Comparison of ENCODE assay signal across 16 cellular contexts in genomic region chr2:240340361-240340761, GRCh38.
A peak's percentile ranks its signal among the peaks of the same experiment; 100 is the strongest.
DNase-seq lines count a peak whose midpoint lies in the region; ATAC-seq and TF ChIP-seq lines count a peak whose summit lies in the region.
"Had no signal": no experiment of that assay in that cellular context is flagged by ENCODE, and none has a peak within 500 bp of the region (broad histone marks: within the 10 kb centered on the region; RNA-seq: fewer than 3 reads in every experiment).

No MANE protein-coding gene starts in this region.

- ATAC-seq in lower lobe of right lung, result peak; percentile 19
- ATAC-seq in HG02798 (IDR thresholded peaks at IDR 0.05; ENCODE audit: poor library complexity, unreplicated experiment), result no peak
- no peak for ATAC-seq in psoas muscle
- ATAC-seq in GM18867 (IDR thresholded peaks at IDR 0.05; ENCODE audit: unreplicated experiment), result no peak

- H3K36me3 ChIP-seq in WERI-Rb-1 (no peaks in the 10 kb centered on the region), lower lobe of right lung (no peaks in the 10 kb centered on the region), psoas muscle (ENCODE audit: insufficient read depth in 1 of 2, low read depth in 1 of 2) (no peaks in the 10 kb centered on the region)
- H3K36me3 ChIP-seq: SJCRH30 had no signal

- H3K4me1 ChIP-seq in lower lobe of right lung (no peaks in the 10 kb centered on the region), psoas muscle (no peaks in the 10 kb centered on the region)
- H3K4me1 ChIP-seq: A549 had no signal

- 94 to 96% (median 94%) methylated on average over 12 to 14 of the region's 14 CpGs for WGBS in psoas muscle, 3 donors

- intact Hi-C loops in lower lobe of right lung (cut with DNase I), result no loop called here
- intact Hi-C loops in psoas muscle (cut with DNase I), result no loop called here

- TF ChIP-seq CTCF in WERI-Rb-1 (IDR thresholded peaks at IDR 0.05; ENCODE audit: low read depth, low read length) (no peak), coronary artery (IDR thresholded peaks at IDR 0.05) (no peak), lower lobe of right lung (IDR thresholded peaks at IDR 0.05) (no peak), psoas muscle (IDR thresholded peaks at IDR 0.05) (no peak)

- H3K4me3 ChIP-seq in WERI-Rb-1 (ENCODE audit: low read depth, low read length) (no peak overlapping the region), coronary artery (no peak overlapping the region), lower lobe of right lung (no peak overlapping the region), psoas muscle (no peak overlapping the region)
- H3K4me3 ChIP-seq: A549, SJCRH30 had no signal

- H3K9me3 ChIP-seq in WERI-Rb-1 (ENCODE audit: severe bottlenecking) (no peaks in the 10 kb centered on the region), lower lobe of right lung (peaks cover 5% of the 10 kb centered on the region), psoas muscle (peaks cover 6% of the 10 kb centered on the region)

- H3K27ac ChIP-seq in WERI-Rb-1 (peak overlapping the region; percentile 51), coronary artery (no peak overlapping the region), lower lobe of right lung (no peak overlapping the region), substantia nigra (ENCODE audit: low read depth, low read length, poor library complexity, severe bottlenecking) (peak overlapping the region; percentile 92), psoas muscle (no peak overlapping the region)
- H3K27ac ChIP-seq: A549, SJCRH30 had no signal

- DNase-seq in WERI-Rb-1, result no peak
- DNase-seq in coronary artery (ENCODE audit: low spot score), result peak; percentile 64
- no peak for DNase-seq in lower lobe of right lung
- DNase-seq in substantia nigra (lab: John Stamatoyannopoulos, UW), result peak in 2 of 49 donors; percentile 52 to 57
- no peak for DNase-seq in stimulated activated CD4-positive, alpha-beta T cell treated with anti-CD3 and anti-CD28 coated beads, Interleukin-1b, Interleukin-23, amount 100 ng/mL, for 48 hours
- no peak for DNase-seq in psoas muscle
- DNase-seq: Kasumi-1; NCI-H1417 treated with DMSO at 0.1 percent for 48 hours; NCI-H187; NCI-H510A; NCI-H748 treated with DMSO at 0.1 percent for 48 hours; NK-92 treated with Interleukin-12 subunit alpha and Interleukin-12 subunit beta, amount 100 ng/mL, for 24 hours had no signal

- H3K27me3 ChIP-seq in WERI-Rb-1 (ENCODE audit: insufficient read depth, low read depth, severe bottlenecking) (no peaks in the 10 kb centered on the region), lower lobe of right lung (ENCODE audit: low read depth) (no peaks in the 10 kb centered on the region), psoas muscle (ENCODE audit: insufficient read depth in 3 of 3, low read length in 2 of 3) (no peaks in the 10 kb centered on the region)
- H3K27me3 ChIP-seq: SJCRH30 had no signal

Comparison
In these comparisons a context has a peak if more than half of its experiments do, and no peak if none do; other contexts are left out.
1. H3K27ac ChIP-seq: peak in WERI-Rb-1 (single experiment) and substantia nigra (single experiment); none in coronary artery (0 of 2), lower lobe of right lung (single experiment) and psoas muscle (single experiment).
2. ATAC-seq: peak in lower lobe of right lung (2 of 2); none in HG02798 (single experiment), psoas muscle (0 of 4) and GM18867 (single experiment).